1 cellular context compared by ENCODE assay signal in the genomic region with DNA sequence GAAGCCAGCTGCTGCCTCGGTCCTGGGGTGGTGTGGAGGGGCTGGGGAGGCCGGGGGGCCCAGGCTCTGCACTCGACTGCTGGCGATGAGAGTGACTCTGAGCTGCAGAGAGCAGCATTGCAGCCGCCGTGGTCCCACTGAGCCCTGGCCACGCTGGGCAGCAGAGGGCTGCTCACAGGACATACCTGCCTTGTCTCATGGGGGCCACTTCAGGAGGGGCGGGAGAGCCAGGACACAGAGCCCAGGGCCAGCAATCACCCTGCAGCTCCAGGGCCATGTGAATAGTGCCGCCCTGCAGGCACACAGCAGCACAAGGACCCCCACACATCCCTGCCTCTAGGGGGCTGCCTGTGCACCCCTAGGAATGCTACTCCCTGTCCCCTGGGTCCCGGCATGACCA.
A peak's percentile ranks its signal among the peaks of the same experiment; 100 is the strongest.
TF ChIP-seq lines count a peak whose summit lies in the region.

No MANE protein-coding gene starts in this region.

TF ChIP-seq in H1, 55 proteins besides CTCF, POLR2A, EP300 and RAD21:
- no peak for TF ChIP-seq GABPA (IDR thresholded peaks at IDR 0.05; ENCODE audit: borderline replicate concordance, insufficient read depth, low read length)
- no peak for TF ChIP-seq ASH2L (IDR thresholded peaks at IDR 0.05; ENCODE audit: low read length)
- TF ChIP-seq TEAD4 (IDR thresholded peaks at IDR 0.05; ENCODE audit: low read depth, low read length), result 0 out of 2 replicates have a peak, but pooled peaks have one; percentile 39
